26 cellular contexts compared by ENCODE assay signal in the genomic region with DNA sequence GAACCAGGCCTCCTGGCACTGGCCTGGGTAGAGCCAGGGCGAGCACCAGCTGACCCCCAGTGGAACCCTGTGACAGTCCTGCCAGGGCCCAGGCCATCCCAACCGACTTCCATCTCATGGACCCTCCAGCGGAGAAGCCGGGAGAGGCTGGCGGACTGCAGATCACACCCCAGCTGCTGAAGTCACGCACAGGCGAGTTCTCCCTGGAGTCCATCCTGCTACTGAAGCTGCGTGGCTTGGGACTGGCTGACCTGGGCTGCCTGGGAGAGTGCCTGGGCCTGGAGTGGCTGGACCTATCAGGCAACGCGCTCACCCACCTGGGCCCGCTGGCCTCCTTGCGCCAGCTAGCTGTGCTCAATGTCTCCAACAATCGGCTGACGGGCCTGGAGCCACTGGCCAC. TPM values are rescaled to one million over a fixed set of nuclear protein-coding genes. Genes with fewer than 3 reads are reported as not detected.
DNase-seq lines count a peak whose midpoint lies in the region; ATAC-seq and TF ChIP-seq lines count a peak whose summit lies in the region.
"Had no signal": no experiment of that assay in that cellular context is flagged by ENCODE, and none has a peak within 500 bp of the region (broad histone marks: within the 10 kb centered on the region; RNA-seq: fewer than 3 reads in every experiment).

No MANE protein-coding gene starts in this region.

- no peak overlapping the region for H2BK120ac ChIP-seq in mesenchymal stem cell (ENCODE audit: low read depth, low read length)

- no peak overlapping the region for H2AFZ ChIP-seq in mesenchymal stem cell (ENCODE audit: low read depth, low read length)

- no peaks in the 10 kb centered on the region for H3K9me3 Mint-ChIP-seq in natural killer cell treated with Interleukin-12 subunit alpha and Interleukin-12 subunit beta and Interleukin-15 and Interleukin-18, amount 100 ng/mL, for 72 hours
- H3K9me3 Mint-ChIP-seq: activated naive CD8-positive, alpha-beta T cell treated with anti-CD3 and anti-CD28 coated beads, Interleukin-2, amount 50 U/mL, for 24 hours; activated T-cell treated with anti-CD3 and anti-CD28 coated beads, Interleukin-2, amount 50 U/mL, for 24 hours; IgD-negative memory B cell had no signal

- TF ChIP-seq CTCF in body of pancreas (IDR thresholded peaks at IDR 0.05) (peak in 1 of 7 experiments; percentile 4), uterus (IDR thresholded peaks at IDR 0.05) (no peak)

- H3K36me3 ChIP-seq in body of pancreas (replicated peaks in 1 of 2; ENCODE audit: insufficient read depth in 1 of 2, low read depth in 2 of 2), result no peaks in the 10 kb centered on the region
- no peaks in the 10 kb centered on the region for H3K36me3 ChIP-seq in mesenchymal stem cell (ENCODE audit: control insufficient read depth in 1 of 2, insufficient read depth in 2 of 2, low read depth in 1 of 2, low read length in 2 of 2)
- H3K36me3 ChIP-seq in uterus, result no peaks in the 10 kb centered on the region

- H2BK15ac ChIP-seq in mesenchymal stem cell (ENCODE audit: low read depth, poor library complexity, severe bottlenecking), result peak overlapping the region; percentile 6

- no peak overlapping the region for H3K4me2 ChIP-seq in mesenchymal stem cell (ENCODE audit: low read length, poor library complexity, severe bottlenecking)

- peak overlapping the region; percentile 77 to 83 (median 81) for H3K27ac ChIP-seq in body of pancreas
- H3K27ac ChIP-seq in mesenchymal stem cell (ENCODE audit: low read length, poor library complexity, severe bottlenecking), result no peak overlapping the region
- H3K27ac ChIP-seq in uterus, result peak overlapping the region; percentile 85 to 96
- H3K27ac ChIP-seq: epithelial cell of prostate, testis had no signal

- H4K8ac ChIP-seq in mesenchymal stem cell (ENCODE audit: low read length), result no peak overlapping the region

- no peak overlapping the region for H2AK5ac ChIP-seq in mesenchymal stem cell (ENCODE audit: low read length, severe bottlenecking)

- no peak for ATAC-seq in body of pancreas
- no peak for ATAC-seq in natural killer cell treated with Interleukin-12 subunit alpha and Interleukin-12 subunit beta and Interleukin-15 and Interleukin-18, amount 100 ng/mL, for 72 hours
- ATAC-seq: activated CD4-positive, alpha-beta T cell treated with anti-CD3 and anti-CD28 coated beads for 36 hours; activated naive CD8-positive, alpha-beta T cell treated with anti-CD3 and anti-CD28 coated beads, Interleukin-2, amount 50 U/mL, for 24 hours; HCT116; left cardiac atrium; naive thymus-derived CD4-positive, alpha-beta T cell; T-helper 17 cell had no signal

- no peaks in the 10 kb centered on the region for H3K27me3 ChIP-seq in body of pancreas
- H3K27me3 ChIP-seq in mesenchymal stem cell (ENCODE audit: control insufficient read depth in 1 of 2, insufficient read depth in 1 of 2, low read length in 2 of 2), result peaks cover 41 to 53% of the 10 kb centered on the region in 2 experiments
- H3K27me3 ChIP-seq in uterus, result no peaks in the 10 kb centered on the region
- H3K27me3 ChIP-seq: testis had no signal

- peaks cover 0 to 5% of the 10 kb centered on the region in 2 donors for H3K4me1 Mint-ChIP-seq in natural killer cell treated with Interleukin-12 subunit alpha and Interleukin-12 subunit beta and Interleukin-15 and Interleukin-18, amount 100 ng/mL, for 72 hours (ENCODE audit: low read depth in 2 of 2)

- peaks cover 2 to 12% of the 10 kb centered on the region in 2 donors for H3K27me3 Mint-ChIP-seq in natural killer cell treated with Interleukin-12 subunit alpha and Interleukin-12 subunit beta and Interleukin-15 and Interleukin-18, amount 100 ng/mL, for 72 hours

- no peak overlapping the region for H3K4me3 Mint-ChIP-seq in natural killer cell treated with Interleukin-12 subunit alpha and Interleukin-12 subunit beta and Interleukin-15 and Interleukin-18, amount 100 ng/mL, for 72 hours
- H3K4me3 Mint-ChIP-seq: activated CD4-positive, alpha-beta T cell treated with anti-CD3 and anti-CD28 coated beads for 36 hours; activated naive CD8-positive, alpha-beta T cell treated with anti-CD3 and anti-CD28 coated beads, Interleukin-2, amount 50 U/mL, for 24 hours; activated T-cell treated with anti-CD3 and anti-CD28 coated beads, Interleukin-2, amount 50 U/mL, for 24 hours; CD14-positive monocyte; IgD-negative memory B cell; naive thymus-derived CD4-positive, alpha-beta T cell; T-helper 17 cell had no signal

- H3K23ac ChIP-seq in mesenchymal stem cell (ENCODE audit: low read length in 2 of 2), result no peak overlapping the region

- 68 to 100% methylated on average over 1 to 14 of the region's 14 CpGs for WGBS in body of pancreas, 2 donors
- WGBS in mesenchymal stem cell, result 94% methylated on average over 14 of the region's 14 CpGs

- no peak for TF ChIP-seq POLR2A in body of pancreas (IDR thresholded peaks at IDR 0.05)
- no peak for TF ChIP-seq POLR2A in uterus (IDR thresholded peaks at IDR 0.05)

- peak overlapping the region in 1 of 2 experiments; percentile 35 for H3K14ac ChIP-seq in mesenchymal stem cell (ENCODE audit: low read length in 2 of 2)

- no peak overlapping the region for H3K27ac Mint-ChIP-seq in natural killer cell treated with Interleukin-12 subunit alpha and Interleukin-12 subunit beta and Interleukin-15 and Interleukin-18, amount 100 ng/mL, for 72 hours
- H3K27ac Mint-ChIP-seq: activated CD4-positive, alpha-beta T cell treated with anti-CD3 and anti-CD28 coated beads for 36 hours; activated naive CD8-positive, alpha-beta T cell treated with anti-CD3 and anti-CD28 coated beads, Interleukin-2, amount 50 U/mL, for 24 hours; activated T-cell treated with anti-CD3 and anti-CD28 coated beads, Interleukin-2, amount 50 U/mL, for 24 hours; CD14-positive monocyte; IgD-negative memory B cell; T-helper 17 cell had no signal

- H2BK5ac ChIP-seq in mesenchymal stem cell (ENCODE audit: low read depth, low read length, poor library complexity, severe bottlenecking), result no peak overlapping the region

- no peak overlapping the region for H3K4me3 ChIP-seq in body of pancreas
- no peak overlapping the region for H3K4me3 ChIP-seq in mesenchymal stem cell (ENCODE audit: insufficient read depth in 1 of 2, low read depth in 1 of 2, low read length in 2 of 2)
- H3K4me3 ChIP-seq in uterus, result no peak overlapping the region
- H3K4me3 ChIP-seq: SK-N-MC, testis had no signal

- peak overlapping the region; percentile 25 for H4K91ac ChIP-seq in mesenchymal stem cell (ENCODE audit: low read length)

- peak overlapping the region in 1 of 2 experiments; percentile 18 for H3K18ac ChIP-seq in mesenchymal stem cell (ENCODE audit: low read depth in 1 of 2, low read length in 2 of 2)

- intact Hi-C loops in body of pancreas (cut with DNase I), result no loop called here
- intact Hi-C loops in uterus (cut with DNase I; ENCODE audit: low total_unique reads), result no loop called here

- H3K4me1 ChIP-seq in body of pancreas (peaks cover 66% of the 10 kb centered on the region), mesenchymal stem cell (ENCODE audit: control insufficient read depth, insufficient read depth, low read depth, low read length) (peaks cover 22% of the 10 kb centered on the region), uterus (peaks cover 6 to 19% of the 10 kb centered on the region in 2 donors)

- no peak overlapping the region for H3K9ac ChIP-seq in mesenchymal stem cell (ENCODE audit: low read length)

- H3K36me3 Mint-ChIP-seq in natural killer cell treated with Interleukin-12 subunit alpha and Interleukin-12 subunit beta and Interleukin-15 and Interleukin-18, amount 100 ng/mL, for 72 hours, result no peaks in the 10 kb centered on the region

- H3K4ac ChIP-seq in mesenchymal stem cell (ENCODE audit: low read depth in 1 of 2, low read length in 2 of 2), result no peak overlapping the region

- H2BK12ac ChIP-seq in mesenchymal stem cell (ENCODE audit: low read length in 2 of 2), result peak overlapping the region in 1 of 2 experiments; percentile 60

- H3K9me3 ChIP-seq in body of pancreas, result no peaks in the 10 kb centered on the region
- H3K9me3 ChIP-seq in mesenchymal stem cell (ENCODE audit: control insufficient read depth, low read length), result no peaks in the 10 kb centered on the region
- no peaks in the 10 kb centered on the region for H3K9me3 ChIP-seq in uterus
- H3K9me3 ChIP-seq: testis had no signal

- no peak for DNase-seq in body of pancreas
- no peak for DNase-seq in mesenchymal stem cell
- no peak for DNase-seq in uterus
- no peak for DNase-seq in AG20443 (ENCODE audit: low spot score)
- no peak for DNase-seq in natural killer cell treated with Interleukin-12 subunit alpha and Interleukin-12 subunit beta and Interleukin-15 and Interleukin-18, amount 100 ng/mL, for 72 hours (ENCODE audit: low spot score)
- no peak for DNase-seq in NCI-H2227 (lab: John Stamatoyannopoulos, UW; ENCODE audit: unreplicated experiment)
- DNase-seq: activated CD4-positive, alpha-beta T cell treated with anti-CD3 and anti-CD28 coated beads for 36 hours; activated gamma-delta T cell treated with Interleukin-2 at 50 U/mL for 16 hours; activated naive CD8-positive, alpha-beta T cell treated with anti-CD3 and anti-CD28 coated beads, Interleukin-2, amount 50 U/mL, for 24 hours; activated T-cell treated with anti-CD3 and anti-CD28 coated beads, Interleukin-2, amount 50 U/mL, for 24 hours; effector CD4-positive, alpha-beta T cell; left cardiac atrium; naive thymus-derived CD4-positive, alpha-beta T cell; NCI-H2029 treated with DMSO at 0.1 percent for 48 hours; NCI-H82; retina; stimulated activated CD4-positive, alpha-beta T cell treated with anti-CD3 and anti-CD28 coated beads, Interleukin-4, amount 100 ng/mL, for 1 hour; stimulated activated naive CD4-positive, alpha-beta T cell; T-helper 17 cell; testis had no signal

- no peaks in the 10 kb centered on the region for H3K79me1 ChIP-seq in mesenchymal stem cell (replicated peaks; ENCODE audit: low read length, poor library complexity, severe bottlenecking)

RNA-seq across cellular contexts. Expression of gene RARRES2, which starts 4.7 kb away (rescaled TPM):
- total RNA-seq in body of pancreas (100 to 1,000 TPM; 245 to 400 TPM), uterus (100 to 1,000 TPM; 128 to 536 (median 236) TPM)
- polyA plus RNA-seq in mesenchymal stem cell (2013, experiment 1 of 2), result 155 TPM
- 162 TPM for polyA plus RNA-seq in mesenchymal stem cell (2013, experiment 2 of 2)
- not detected for total RNA-seq in natural killer cell treated with Interleukin-12 subunit alpha and Interleukin-12 subunit beta and Interleukin-15 and Interleukin-18, amount 100 ng/mL, for 72 hours
- total RNA-seq: activated CD4-positive, alpha-beta T cell treated with anti-CD3 and anti-CD28 coated beads for 36 hours; activated CD8-positive, alpha-beta memory T cell treated with anti-CD3 and anti-CD28 coated beads for 36 hours; T-helper 17 cell had no signal
- polyA plus RNA-seq: CD14-positive monocyte; IgD-negative memory B cell; naive thymus-derived CD4-positive, alpha-beta T cell had no signal

RNA-seq across cellular contexts. Expression of gene ACTR3C, which starts 13.4 kb away (rescaled TPM):
- 10 to 100 TPM; 35.5 to 69.9 TPM for total RNA-seq in body of pancreas
- polyA plus RNA-seq in mesenchymal stem cell (2013, experiment 1 of 2), result not detected
- not detected for polyA plus RNA-seq in mesenchymal stem cell (2013, experiment 2 of 2)
- total RNA-seq in uterus, result 10 to 100 TPM in 2 of 4 donors, 1 to 10 TPM in 2; 2.6 to 13.1 (median 10.3) TPM
- 10 to 100 TPM in 1 of 2 donors, 1 to 10 TPM in 1; 2.9 to 12.6 TPM for total RNA-seq in natural killer cell treated with Interleukin-12 subunit alpha and Interleukin-12 subunit beta and Interleukin-15 and Interleukin-18, amount 100 ng/mL, for 72 hours

RNA-seq across cellular contexts. Expression of gene LRRC61, which starts 13.6 kb away (rescaled TPM):
- total RNA-seq in body of pancreas, result 10 to 100 TPM in 1 of 2 donors, 1 to 10 TPM in 1; 4.9 to 25.2 TPM
- polyA plus RNA-seq in mesenchymal stem cell (2013, experiment 1 of 2), result not detected
- not detected for polyA plus RNA-seq in mesenchymal stem cell (2013, experiment 2 of 2)
- 10 to 100 TPM in 3 of 4 donors, 1 to 10 TPM in 1; 5.9 to 41.2 (median 15.3) TPM for total RNA-seq in uterus
- total RNA-seq in natural killer cell treated with Interleukin-12 subunit alpha and Interleukin-12 subunit beta and Interleukin-15 and Interleukin-18, amount 100 ng/mL, for 72 hours, result 10 to 100 TPM; 16.1 to 27.1 TPM

RNA-seq across cellular contexts. Expression of gene REPIN1, which starts 31.9 kb away (rescaled TPM):
- total RNA-seq in body of pancreas (100 to 1,000 TPM in 1 of 2 donors, 10 to 100 TPM in 1; 77.0 to 117 TPM), uterus (10 to 100 TPM in 3 of 4 donors, 1 to 10 TPM in 1; 9.7 to 80.8 (median 37.9) TPM)
- 68.4 TPM for polyA plus RNA-seq in mesenchymal stem cell (2013, experiment 1 of 2)
- 69.3 TPM for polyA plus RNA-seq in mesenchymal stem cell (2013, experiment 2 of 2)
- total RNA-seq in natural killer cell treated with Interleukin-12 subunit alpha and Interleukin-12 subunit beta and Interleukin-15 and Interleukin-18, amount 100 ng/mL, for 72 hours, result 10 to 100 TPM; 53.9 to 84.2 TPM

RNA-seq across cellular contexts. Expression of gene ZNF775, which starts 42.4 kb away (rescaled TPM):
- total RNA-seq in body of pancreas (10 to 100 TPM in 1 of 2 donors, 1 to 10 TPM in 1; 6.0 to 10.2 TPM), uterus (1 to 10 TPM in 3 of 4 donors, not detected in 1; 2.0 to 8.4 (median 6.7) TPM)
- 5.1 TPM for polyA plus RNA-seq in mesenchymal stem cell (2013, experiment 1 of 2)
- polyA plus RNA-seq in mesenchymal stem cell (2013, experiment 2 of 2), result 4.8 TPM
- total RNA-seq in natural killer cell treated with Interleukin-12 subunit alpha and Interleukin-12 subunit beta and Interleukin-15 and Interleukin-18, amount 100 ng/mL, for 72 hours, result 1 to 10 TPM; 4.0 to 5.1 TPM

Comparison
In these comparisons a context has a peak if more than half of its experiments do, and no peak if none do; other contexts are left out.
1. RNA of gene RARRES2, which starts 4.7 kb away (total RNA-seq): 245 to 400 TPM in body of pancreas and 128 to 536 TPM in uterus; not detected in natural killer cell treated with Interleukin-12 subunit alpha and Interleukin-12 subunit beta and Interleukin-15 and Interleukin-18, amount 100 ng/mL, for 72 hours; every median in the first group is over 100 times any median in the second.